Comparison of ENCODE assay signal across 25 cellular contexts in genomic region chr1:230407351-230407750, GRCh38. TPM values are rescaled to one million over a fixed set of nuclear protein-coding genes. Genes with fewer than 3 reads are reported as not detected.
"Had no signal": no experiment of that assay in that cellular context is flagged by ENCODE, and none has a peak within 500 bp of the region (broad histone marks: within the 10 kb centered on the region; RNA-seq: fewer than 3 reads in every experiment).

No MANE protein-coding gene starts in this region.

- H3K9me3 ChIP-seq: adrenal gland, ascending aorta, colonic mucosa, esophagus squamous epithelium, gastroesophageal sphincter, stomach, suprapubic skin, tibial nerve had no signal

- H3K4me3 ChIP-seq: adrenal gland, ascending aorta, colonic mucosa, esophagus squamous epithelium, gastroesophageal sphincter, stomach, suprapubic skin, tibial nerve had no signal

- H3K27ac ChIP-seq: adrenal gland, ascending aorta, colonic mucosa, esophagus squamous epithelium, gastroesophageal sphincter, stomach, suprapubic skin, tibial nerve had no signal

- H3K27ac Mint-ChIP-seq: activated naive CD8-positive, alpha-beta T cell; activated T-cell treated with anti-CD3 and anti-CD28 coated beads, Interleukin-2, amount 50 U/mL, for 24 hours; activated T-helper 2 cell treated with anti-CD3 and anti-CD28 coated beads, Interferon-gamma antibody, Interleukin-2, Interleukin-4, amounts not matched to agents 10 μg/mL and 5 μg/mL and 100 μg/mL, durations not matched to agents 14 hours and 24 hours and 36 hours; memory B cell; stimulated activated memory B cell treated with anti-CD40 and anti-IgM and Interleukin-4, amounts not matched to agents 10 μg/mL and 1 μg/mL and 100 μg/mL, for 72 hours; WTC11 had no signal

- H3K4me1 ChIP-seq: adrenal gland, ascending aorta, colonic mucosa, esophagus squamous epithelium, gastroesophageal sphincter, stomach, suprapubic skin, tibial nerve had no signal

- H3K36me3 Mint-ChIP-seq: activated naive CD8-positive, alpha-beta T cell; memory B cell; stimulated activated memory B cell treated with anti-CD40 and anti-IgM and Interleukin-4, amounts not matched to agents 10 μg/mL and 1 μg/mL and 100 μg/mL, for 72 hours had no signal

- H3K36me3 ChIP-seq: adrenal gland, ascending aorta, colonic mucosa, esophagus squamous epithelium, gastroesophageal sphincter, stomach, suprapubic skin, tibial nerve had no signal

- H3K4me1 Mint-ChIP-seq: memory B cell; neural crest cell; stimulated activated memory B cell treated with anti-CD40 and anti-IgM and Interleukin-4, amounts not matched to agents 10 μg/mL and 1 μg/mL and 100 μg/mL, for 72 hours had no signal

- H3K4me3 Mint-ChIP-seq: activated naive CD8-positive, alpha-beta T cell; activated T-cell treated with anti-CD3 and anti-CD28 coated beads, Interleukin-2, amount 50 U/mL, for 24 hours; memory B cell; neural crest cell; stimulated activated memory B cell treated with anti-CD40 and anti-IgM and Interleukin-4, amounts not matched to agents 10 μg/mL and 1 μg/mL and 100 μg/mL, for 72 hours; WTC11 had no signal

- ATAC-seq: gastroesophageal sphincter; left colon; sciatic nerve; stimulated activated memory B cell treated with anti-CD40 and anti-IgM and Interleukin-4, amounts not matched to agents 10 μg/mL and 1 μg/mL and 100 μg/mL, for 72 hours; WTC11 had no signal

- DNase-seq: activated CD8-positive, alpha-beta memory T cell treated with anti-CD3 and anti-CD28 coated beads for 24 hours; activated CD8-positive, alpha-beta memory T cell treated with anti-CD3 and anti-CD28 coated beads, Interleukin-2, amount 50 U/mL, for 4 hours; activated naive CD4-positive, alpha-beta T cell; activated T-cell treated with anti-CD3 and anti-CD28 coated beads, Interleukin-2, amount 50 U/mL, for 24 hours; adrenal gland; colonic mucosa; esophagus squamous epithelium; left colon; occipital lobe; posterior cingulate gyrus; small intestine; stimulated activated CD4-positive, alpha-beta T cell treated with anti-CD3 and anti-CD28 coated beads, Interleukin-15, amount 100 ng/mL, for 24 hours; stomach had no signal

- H3K27me3 ChIP-seq: adrenal gland, ascending aorta, colonic mucosa, esophagus squamous epithelium, stomach, suprapubic skin, tibial nerve had no signal

- H3K9me3 Mint-ChIP-seq: activated T-cell treated with anti-CD3 and anti-CD28 coated beads, Interleukin-2, amount 50 U/mL, for 24 hours; activated T-helper 2 cell treated with anti-CD3 and anti-CD28 coated beads, Interferon-gamma antibody, Interleukin-2, Interleukin-4, amounts not matched to agents 10 μg/mL and 5 μg/mL and 100 μg/mL, durations not matched to agents 14 hours and 24 hours and 36 hours; neural crest cell had no signal

RNA-seq across cellular contexts. Expression of gene PGBD5, which starts 18.8 kb away (rescaled TPM):
- total RNA-seq: activated T-helper 2 cell treated with anti-CD3 and anti-CD28 coated beads, Interferon-gamma antibody, Interleukin-2, Interleukin-4, amounts not matched to agents 10 μg/mL and 5 μg/mL and 100 μg/mL, durations not matched to agents 14 hours and 24 hours and 36 hours; ascending aorta; T-helper 2 cell treated with Interferon-gamma antibody and Interleukin-4, amounts not matched to agents 100 ng/mL and 5 ng/mL, for 36 hours had no signal
